ENCODE assay signal across 7 cellular contexts in the genomic region with DNA sequence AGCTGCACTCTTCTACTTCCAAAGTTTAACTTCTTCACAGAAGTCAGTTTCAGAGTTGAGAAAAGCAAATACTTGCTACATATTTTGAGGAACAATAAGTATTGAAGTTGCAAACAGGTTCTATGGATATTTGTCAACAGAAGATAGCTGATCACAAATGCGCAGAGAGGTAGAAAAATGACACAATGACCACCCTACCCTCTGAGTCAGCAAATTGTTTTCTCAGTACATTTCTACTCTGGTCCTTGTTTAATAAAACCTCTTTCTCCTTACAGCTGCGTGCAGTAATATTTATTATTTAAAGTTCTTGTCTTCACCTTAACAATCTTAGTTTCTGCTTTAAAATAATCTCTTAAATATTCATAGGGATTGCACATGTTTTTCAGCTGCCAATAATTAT.
"Had no signal": no experiment of that assay in that cellular context is flagged by ENCODE, and none has a peak within 500 bp of the region (broad histone marks: within the 10 kb centered on the region; RNA-seq: fewer than 3 reads in every experiment).

No MANE protein-coding gene starts in this region.

- H3K9me3 ChIP-seq: HAP-1 had no signal

- H3K27ac ChIP-seq: GM23248, HL-60 had no signal

- H3K9ac ChIP-seq: GM23248 had no signal

- ATAC-seq: HCT116 had no signal

- H3K36me3 ChIP-seq: HAP-1 had no signal

- DNase-seq: GM23248, GOT3, H7, HFFc6 had no signal

- H3K4me3 ChIP-seq: GM23248, HAP-1 had no signal

- H2AFZ ChIP-seq: GM23248 had no signal

- H3K4me1 ChIP-seq: HAP-1 had no signal
